ENCODE assay signal across 22 cellular contexts in the genomic region with DNA sequence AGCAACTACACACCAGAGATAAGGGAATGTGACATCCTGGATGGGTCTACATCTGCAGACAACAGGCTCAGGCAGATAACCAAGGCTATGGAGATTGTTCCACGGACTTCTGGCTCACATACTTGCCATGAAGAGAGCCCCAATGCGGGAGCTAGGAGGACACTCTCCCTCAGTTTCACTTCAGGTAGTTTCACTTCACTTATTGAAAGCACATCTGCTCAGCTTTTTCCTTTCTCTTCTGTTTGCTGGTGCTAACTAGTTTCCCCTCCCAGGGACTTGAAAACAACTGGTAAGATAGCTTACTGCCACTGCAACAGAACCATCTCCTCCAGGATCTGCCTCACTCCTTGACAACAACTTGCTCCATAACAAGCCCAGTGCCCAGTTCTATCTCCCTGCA. TPM values are rescaled to one million over a fixed set of nuclear protein-coding genes. Genes with fewer than 3 reads are reported as not detected.
DNase-seq lines count a peak whose midpoint lies in the region; ATAC-seq and TF ChIP-seq lines count a peak whose summit lies in the region.
"Had no signal": no experiment of that assay in that cellular context is flagged by ENCODE, and none has a peak within 500 bp of the region (broad histone marks: within the 10 kb centered on the region; RNA-seq: fewer than 3 reads in every experiment).

No MANE protein-coding gene starts in this region.

- intact Hi-C loops in vagina (cut with DNase I) (loop anchor here (5.0 kb wide), 1 partner anchor 214 kb away; no protein-coding TSS in a partner anchor), adrenal gland (cut with DNase I) (loop anchor here in 1 of 2 donors (5.0 kb wide), 1 partner anchor 224 kb away; no protein-coding TSS in a partner anchor)

- no peaks in the 10 kb centered on the region for H3K36me3 ChIP-seq in vagina
- H3K36me3 ChIP-seq in gastroesophageal sphincter = no peaks in the 10 kb centered on the region
- H3K36me3 ChIP-seq in adrenal gland (replicated peaks in 1 of 2) = no peaks in the 10 kb centered on the region
- H3K36me3 ChIP-seq: neutrophil had no signal

- H3K4me1 Mint-ChIP-seq in chondrocyte (ENCODE audit: low read depth) = no peaks in the 10 kb centered on the region
- H3K4me1 Mint-ChIP-seq: activated CD4-positive, alpha-beta memory T cell treated with anti-CD3 and anti-CD28 coated beads, Interleukin-2, amount 10 ng/mL, durations not matched to agents 7 days and 5 days had no signal

- no peak overlapping the region for H3K27ac Mint-ChIP-seq in chondrocyte (ENCODE audit: unreplicated experiment)
- H3K27ac Mint-ChIP-seq: activated CD4-positive, alpha-beta memory T cell treated with anti-CD3 and anti-CD28 coated beads, Interleukin-2, amount 10 ng/mL, durations not matched to agents 7 days and 5 days; T-helper 2 cell treated with Interferon-gamma antibody and Interleukin-4, amounts not matched to agents 5 μg/mL and 100 μg/mL, for 36 hours had no signal

- no peak overlapping the region for H3K27ac ChIP-seq in vagina
- H3K27ac ChIP-seq in gastroesophageal sphincter = no peak overlapping the region
- no peak overlapping the region for H3K27ac ChIP-seq in adrenal gland
- H3K27ac ChIP-seq: neutrophil had no signal

- no peak for TF ChIP-seq EP300 in gastroesophageal sphincter (IDR thresholded peaks at IDR 0.05)

- WGBS in gastroesophageal sphincter (ENCODE audit: low coverage in 1 of 2), 2 donors = 80 to 90% methylated on average over 1 to 2 of the region's 2 CpGs
- 42 to 85% (median 82%) methylated on average over 2 of the region's 2 CpGs for WGBS in adrenal gland, 4 donors

- H3K4me3 ChIP-seq in vagina (no peak overlapping the region), gastroesophageal sphincter (no peak overlapping the region), adrenal gland (no peak overlapping the region)

- H3K9me3 Mint-ChIP-seq in chondrocyte (ENCODE audit: low read depth) = peaks cover 3% of the 10 kb centered on the region
- H3K9me3 Mint-ChIP-seq: activated CD4-positive, alpha-beta memory T cell treated with anti-CD3 and anti-CD28 coated beads, Interleukin-2, amount 10 ng/mL, durations not matched to agents 7 days and 5 days; T-helper 2 cell treated with Interferon-gamma antibody and Interleukin-4, amounts not matched to agents 5 μg/mL and 100 μg/mL, for 36 hours had no signal

- no peak overlapping the region for H3K4me3 Mint-ChIP-seq in chondrocyte (ENCODE audit: unreplicated experiment)
- H3K4me3 Mint-ChIP-seq: activated CD4-positive, alpha-beta memory T cell treated with anti-CD3 and anti-CD28 coated beads, Interleukin-2, amount 10 ng/mL, durations not matched to agents 7 days and 5 days; T-helper 2 cell treated with Interferon-gamma antibody and Interleukin-4, amounts not matched to agents 5 μg/mL and 100 μg/mL, for 36 hours had no signal

- H3K27me3 ChIP-seq in vagina = no peaks in the 10 kb centered on the region
- no peaks in the 10 kb centered on the region for H3K27me3 ChIP-seq in gastroesophageal sphincter
- peaks cover 15% of the 10 kb centered on the region for H3K27me3 ChIP-seq in adrenal gland
- H3K27me3 ChIP-seq: neutrophil had no signal

- TF ChIP-seq POLR2A in vagina (IDR thresholded peaks at IDR 0.05) = no peak
- TF ChIP-seq POLR2A in gastroesophageal sphincter (IDR thresholded peaks at IDR 0.05) = no peak
- TF ChIP-seq POLR2A in adrenal gland (IDR thresholded peaks at IDR 0.05) = no peak

- DNase-seq in germinal center (ENCODE audit: low spot score) (peak; percentile 2), vagina (ENCODE audit: extremely low spot score in 2 of 2) (no peak), adrenal gland (no peak), chondrocyte (ENCODE audit: low spot score) (no peak)
- DNase-seq: activated CD4-positive, alpha-beta memory T cell treated with anti-CD3 and anti-CD28 coated beads, Interleukin-2, amount 10 ng/mL, durations not matched to agents 7 days and 5 days; activated gamma-delta T cell; hippocampal formation; NCI-H446 treated with DMSO at 0.1 percent for 48 hours; substantia nigra had no signal

- no peaks in the 10 kb centered on the region for H3K36me3 Mint-ChIP-seq in chondrocyte (ENCODE audit: low read depth)

- peaks cover 4% of the 10 kb centered on the region for H3K27me3 Mint-ChIP-seq in chondrocyte (ENCODE audit: low read depth)
- H3K27me3 Mint-ChIP-seq: activated CD4-positive, alpha-beta memory T cell treated with anti-CD3 and anti-CD28 coated beads, Interleukin-2, amount 10 ng/mL, durations not matched to agents 7 days and 5 days had no signal

- H3K4me1 ChIP-seq in vagina (no peaks in the 10 kb centered on the region), gastroesophageal sphincter (no peaks in the 10 kb centered on the region), adrenal gland (replicated peaks in 1 of 2) (no peaks in the 10 kb centered on the region)

- H3K9me3 ChIP-seq in vagina = no peaks in the 10 kb centered on the region
- no peaks in the 10 kb centered on the region for H3K9me3 ChIP-seq in gastroesophageal sphincter
- no peaks in the 10 kb centered on the region for H3K9me3 ChIP-seq in adrenal gland (replicated peaks in 1 of 3)
- H3K9me3 ChIP-seq: neutrophil had no signal

- ATAC-seq in GM18861 (IDR thresholded peaks at IDR 0.05; ENCODE audit: unreplicated experiment) (peak; percentile 56), GM21576 (IDR thresholded peaks at IDR 0.05; ENCODE audit: unreplicated experiment) (peak; percentile 72), HG03159 (IDR thresholded peaks at IDR 0.05; ENCODE audit: unreplicated experiment) (peak; percentile 79), gastroesophageal sphincter (no peak)

- TF ChIP-seq CTCF in vagina (IDR thresholded peaks at IDR 0.05) (no peak), gastroesophageal sphincter (IDR thresholded peaks at IDR 0.05) (no peak), adrenal gland (IDR thresholded peaks at IDR 0.05) (no peak), chondrocyte (IDR thresholded peaks at IDR 0.05) (no peak)

RNA-seq across cellular contexts. Expression of a gene that starts 1.4 kb away (rescaled TPM):
- total RNA-seq in vagina (not detected), gastroesophageal sphincter (not detected), adrenal gland (not detected), chondrocyte (not detected in 3 replicates)
- not detected for polyA plus RNA-seq in adrenal gland
- total RNA-seq: activated CD4-positive, alpha-beta memory T cell treated with anti-CD3 and anti-CD28 coated beads, Interleukin-2, amount 10 ng/mL, durations not matched to agents 7 days and 5 days; bronchial epithelial cell; endothelial cell of umbilical vein; H4; lower leg skin; MCF 10A; RPMI7951; skeletal muscle tissue had no signal
- polyA plus RNA-seq: endothelial cell of umbilical vein had no signal

RNA-seq across cellular contexts. Expression of a gene that starts 56.2 kb away (rescaled TPM):
- not detected for total RNA-seq in vagina
- under 1 TPM in 1 of 4 donors, not detected in 3; 0.12 TPM for total RNA-seq in gastroesophageal sphincter
- total RNA-seq in adrenal gland = 10 to 100 TPM in 2 of 8 donors, 1 to 10 TPM in 4, under 1 TPM in 2; 0.56 to 12.9 (median 3.4) TPM
- polyA plus RNA-seq in adrenal gland = 1 to 10 TPM; 1.9 to 3.1 (median 2.3) TPM
- total RNA-seq in chondrocyte = not detected in 3 replicates
- total RNA-seq: activated CD4-positive, alpha-beta memory T cell treated with anti-CD3 and anti-CD28 coated beads, Interleukin-2, amount 10 ng/mL, durations not matched to agents 7 days and 5 days; bronchial epithelial cell; endothelial cell of umbilical vein; MCF 10A; RPMI7951; skeletal muscle tissue had no signal
- polyA plus RNA-seq: endothelial cell of umbilical vein had no signal
